ENCODE assay signal across 8 cellular contexts in the genomic region with DNA sequence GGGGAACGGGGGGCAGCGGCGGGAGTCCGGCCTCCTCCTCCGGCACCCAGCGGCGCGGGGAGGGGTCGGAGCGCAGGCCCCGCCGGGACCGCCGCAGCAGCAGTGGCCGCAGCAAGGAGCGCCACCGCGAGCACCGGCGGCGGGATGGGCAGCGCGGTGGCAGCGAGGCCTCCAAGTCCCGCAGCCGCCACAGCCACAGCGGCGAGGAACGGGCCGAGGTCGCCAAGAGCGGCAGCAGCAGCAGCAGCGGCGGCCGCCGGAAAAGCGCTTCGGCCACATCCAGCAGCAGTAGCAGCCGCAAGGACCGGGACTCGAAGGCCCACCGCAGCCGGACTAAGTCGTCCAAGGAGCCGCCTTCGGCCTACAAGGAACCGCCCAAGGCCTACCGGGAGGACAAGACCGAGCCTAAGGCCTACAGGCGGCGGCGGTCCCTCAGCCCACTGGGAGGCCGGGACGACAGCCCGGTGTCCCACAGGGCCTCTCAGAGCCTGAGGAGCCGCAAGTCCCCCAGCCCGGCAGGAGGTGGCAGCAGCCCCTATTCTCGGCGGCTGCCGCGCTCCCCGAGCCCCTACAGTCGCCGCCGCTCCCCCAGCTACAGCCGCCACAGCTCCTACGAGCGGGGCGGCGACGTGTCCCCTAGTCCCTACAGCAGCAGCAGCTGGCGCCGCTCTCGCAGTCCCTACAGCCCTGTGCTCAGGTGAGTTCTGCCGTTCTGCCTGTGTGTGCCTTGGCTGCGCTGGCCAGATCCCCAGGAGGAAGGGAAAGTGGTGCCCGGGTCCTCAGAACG. TPM values are rescaled to one million over a fixed set of nuclear protein-coding genes. Genes with fewer than 3 reads are reported as not detected.
A peak's percentile ranks its signal among the peaks of the same experiment; 100 is the strongest.
DNase-seq lines count a peak whose midpoint lies in the region; ATAC-seq and TF ChIP-seq lines count a peak whose summit lies in the region.

No MANE protein-coding gene starts in this region.

- H3K27me3 ChIP-seq in SU-DHL-6 (ENCODE audit: low read length) (no peaks in the 10 kb centered on the region), heart right ventricle (no peaks in the 10 kb centered on the region), prostate gland (replicated peaks; ENCODE audit: insufficient read depth) (no peaks in the 10 kb centered on the region)

- peak overlapping the region; percentile 92 for H3K4me2 ChIP-seq in SU-DHL-6 (ENCODE audit: low read depth, low read length, poor library complexity, severe bottlenecking)

- H3K4me1 ChIP-seq in heart right ventricle: peaks cover 0 to 54% (median 51%) of the 10 kb centered on the region in 9 donors
- no peaks in the 10 kb centered on the region for H3K4me1 ChIP-seq in prostate gland (replicated peaks)
- H3K4me1 ChIP-seq in urinary bladder (ENCODE audit: insufficient read depth): peaks cover 2% of the 10 kb centered on the region

- H3K79me2 ChIP-seq in SU-DHL-6 (ENCODE audit: insufficient read depth, low read length): peaks cover 62% of the 10 kb centered on the region

- peaks cover 24% of the 10 kb centered on the region for H3K36me3 ChIP-seq in SU-DHL-6 (ENCODE audit: low read length)
- H3K36me3 ChIP-seq in heart right ventricle: no peaks in the 10 kb centered on the region
- H3K36me3 ChIP-seq in prostate gland: no peaks in the 10 kb centered on the region
- H3K36me3 ChIP-seq in urinary bladder (ENCODE audit: insufficient read depth): no peaks in the 10 kb centered on the region

- H3K9me3 ChIP-seq in SU-DHL-6 (ENCODE audit: insufficient read depth, low read length): no peaks in the 10 kb centered on the region
- H3K9me3 ChIP-seq in heart right ventricle: no peaks in the 10 kb centered on the region
- H3K9me3 ChIP-seq in prostate gland: no peaks in the 10 kb centered on the region

- peaks cover 23% of the 10 kb centered on the region for H3K36me3 Mint-ChIP-seq in activated naive CD8-positive, alpha-beta T cell treated with anti-CD3 and anti-CD28 coated beads, Interleukin-2, amount 50 U/mL, for 24 hours (ENCODE audit: low read depth)

- peaks cover 46% of the 10 kb centered on the region for H4K20me1 ChIP-seq in SU-DHL-6 (ENCODE audit: low read depth, low read length)

- H3K4me1 Mint-ChIP-seq in activated naive CD8-positive, alpha-beta T cell treated with anti-CD3 and anti-CD28 coated beads, Interleukin-2, amount 50 U/mL, for 24 hours: peaks cover 57% of the 10 kb centered on the region

- H3F3A ChIP-seq in SU-DHL-6 (ENCODE audit: insufficient read depth): peaks cover 26% of the 10 kb centered on the region

- intact Hi-C loops in heart right ventricle (cut with DNase I) (loop anchor here in 7 of 10 donors (2.0 to 5.0 kb wide), 4 partner anchors 36 to 101 kb away; no protein-coding TSS in a partner anchor), prostate gland (cut with DNase I) (loop anchor here (2.0 kb wide), 1 partner anchor 103 kb away; no protein-coding TSS in a partner anchor)

- DNase-seq in DMS114 treated with DMSO at 0.1 percent for 48 hours (lab: John Stamatoyannopoulos, UW; ENCODE audit: unreplicated experiment) (peak; percentile 31), HuH-7.5 (ENCODE audit: low spot score) (peak; percentile 71), heart right ventricle (peak; percentile 50 to 63), prostate gland (ENCODE audit: low spot score) (peak; percentile 59)
- peak; percentile 73 for DNase-seq in activated naive CD8-positive, alpha-beta T cell treated with anti-CD3 and anti-CD28 coated beads, Interleukin-2, amount 50 U/mL, for 24 hours

- peak overlapping the region; percentile 100 for H3K4me3 Mint-ChIP-seq in activated naive CD8-positive, alpha-beta T cell treated with anti-CD3 and anti-CD28 coated beads, Interleukin-2, amount 50 U/mL, for 24 hours

- TF ChIP-seq POLR2A in prostate gland (IDR thresholded peaks at IDR 0.05): peak; percentile 14

- H3K4me3 ChIP-seq in SU-DHL-6 (ENCODE audit: insufficient read depth, low read length, poor library complexity, severe bottlenecking): peak overlapping the region; percentile 93
- peak overlapping the region; percentile 77 to 97 (median 91) for H3K4me3 ChIP-seq in heart right ventricle
- peak overlapping the region; percentile 88 to 90 for H3K4me3 ChIP-seq in prostate gland
- H3K4me3 ChIP-seq in urinary bladder (ENCODE audit: low read depth, low read length): peak overlapping the region; percentile 99

- peak overlapping the region; percentile 96 for H3K27ac ChIP-seq in SU-DHL-6 (ENCODE audit: low read depth, low read length)
- peak overlapping the region; percentile 94 to 100 (median 98) for H3K27ac ChIP-seq in heart right ventricle
- H3K27ac ChIP-seq in prostate gland: peak overlapping the region; percentile 99
- H3K27ac ChIP-seq in urinary bladder (ENCODE audit: low read depth): peak overlapping the region; percentile 99

- no peaks in the 10 kb centered on the region for H3K27me3 Mint-ChIP-seq in activated naive CD8-positive, alpha-beta T cell treated with anti-CD3 and anti-CD28 coated beads, Interleukin-2, amount 50 U/mL, for 24 hours

- H3K27ac Mint-ChIP-seq in activated naive CD8-positive, alpha-beta T cell treated with anti-CD3 and anti-CD28 coated beads, Interleukin-2, amount 50 U/mL, for 24 hours: peak overlapping the region; percentile 95

- H2AFZ ChIP-seq in SU-DHL-6 (ENCODE audit: low read depth, low read length, severe bottlenecking): no peak overlapping the region

- peak; percentile 24 for ATAC-seq in GM21367 (IDR thresholded peaks at IDR 0.05; ENCODE audit: unreplicated experiment)
- peak; percentile 37 for ATAC-seq in activated naive CD8-positive, alpha-beta T cell treated with anti-CD3 and anti-CD28 coated beads, Interleukin-2, amount 50 U/mL, for 24 hours
- peak; percentile 2 to 33 (median 18) for ATAC-seq in heart right ventricle

- no peaks in the 10 kb centered on the region for H3K9me3 Mint-ChIP-seq in activated naive CD8-positive, alpha-beta T cell treated with anti-CD3 and anti-CD28 coated beads, Interleukin-2, amount 50 U/mL, for 24 hours

- H3K9ac ChIP-seq in SU-DHL-6 (ENCODE audit: low read length): peak overlapping the region; percentile 98

- H3K9me2 ChIP-seq in SU-DHL-6 (replicated peaks; ENCODE audit: insufficient read depth, low read length): no peaks in the 10 kb centered on the region

- TF ChIP-seq CTCF in SU-DHL-6 (IDR thresholded peaks at IDR 0.05; ENCODE audit: insufficient read depth, low read length, poor library complexity, severe bottlenecking): peak; percentile 66
- peak; percentile 24 to 69 (median 53) for TF ChIP-seq CTCF in heart right ventricle (IDR thresholded peaks at IDR 0.05)
- peak in 2 of 4 experiments; percentile 25 to 43 for TF ChIP-seq CTCF in prostate gland (IDR thresholded peaks at IDR 0.05)

- 1% methylated on average over 75 to 78 of the region's 78 CpGs for WGBS in heart right ventricle, 2 donors
- 0% methylated on average over 20 of the region's 78 CpGs for WGBS in prostate gland
- WGBS in urinary bladder: 1% methylated on average over 78 of the region's 78 CpGs

RNA-seq across cellular contexts. Expression of a gene that starts 1.3 kb away (rescaled TPM):
- total RNA-seq in heart right ventricle (10 to 100 TPM; 18.3 to 28.8 (median 23.2) TPM), prostate gland (10 to 100 TPM; 56.7 to 91.6 TPM), urinary bladder (149 TPM)
- polyA plus RNA-seq in heart right ventricle (10 to 100 TPM; 10.2 to 17.6 TPM), urinary bladder (17.5 TPM)

Comparison
In these comparisons a context has a peak if more than half of its experiments do, and no peak if none do; other contexts are left out.
1. Peak in every context shown above with its lines: DNase-seq, ATAC-seq, H3K4me3 ChIP-seq and H3K27ac ChIP-seq.